In the genomic region with DNA sequence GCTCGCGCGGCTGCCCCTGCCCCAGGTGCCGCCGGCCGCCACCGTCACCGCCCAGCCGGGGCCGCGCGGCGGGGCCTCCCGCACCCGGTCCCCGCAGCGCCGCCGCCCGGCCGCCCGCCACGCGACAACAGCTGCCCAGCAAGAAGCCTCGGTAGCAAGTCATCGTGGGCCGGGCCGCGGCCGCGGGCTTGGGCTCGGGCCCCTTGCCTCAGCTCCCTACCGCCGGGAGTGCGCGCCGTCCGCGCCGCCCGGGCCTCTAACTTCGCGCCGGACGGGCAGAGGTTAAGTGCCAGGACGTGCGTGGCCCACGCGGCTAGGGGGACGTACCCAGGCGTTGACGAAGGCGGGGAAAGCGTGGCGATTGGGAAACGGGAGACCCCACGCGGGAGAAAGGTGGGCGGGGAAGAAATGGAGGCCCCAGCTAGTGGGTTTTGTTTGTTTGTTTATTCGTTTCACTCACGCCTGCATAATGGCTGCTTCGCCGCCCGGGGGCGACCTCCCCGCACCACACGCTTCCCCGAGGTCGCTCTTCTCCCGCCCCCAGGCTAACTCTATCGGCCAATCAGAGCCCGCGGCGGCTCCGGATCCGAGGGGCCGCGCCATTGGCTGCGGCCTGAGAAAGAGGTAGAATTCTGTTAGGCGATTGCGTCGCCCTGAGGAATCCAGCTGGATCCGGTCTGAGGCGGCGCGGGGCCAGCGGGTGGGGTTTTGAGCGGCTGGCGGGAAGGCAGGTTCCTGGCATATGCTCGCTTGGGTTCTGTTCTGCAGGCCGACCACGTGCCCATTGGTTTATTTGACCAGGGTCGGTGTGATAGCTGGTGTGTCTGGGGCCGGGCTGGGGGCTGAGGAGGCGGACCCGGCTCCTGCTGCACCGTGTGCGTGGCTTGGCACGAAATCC, we compare ENCODE assay signal across 1 cellular context.
TF ChIP-seq lines count a peak whose summit lies in the region.

A gene with protein sequence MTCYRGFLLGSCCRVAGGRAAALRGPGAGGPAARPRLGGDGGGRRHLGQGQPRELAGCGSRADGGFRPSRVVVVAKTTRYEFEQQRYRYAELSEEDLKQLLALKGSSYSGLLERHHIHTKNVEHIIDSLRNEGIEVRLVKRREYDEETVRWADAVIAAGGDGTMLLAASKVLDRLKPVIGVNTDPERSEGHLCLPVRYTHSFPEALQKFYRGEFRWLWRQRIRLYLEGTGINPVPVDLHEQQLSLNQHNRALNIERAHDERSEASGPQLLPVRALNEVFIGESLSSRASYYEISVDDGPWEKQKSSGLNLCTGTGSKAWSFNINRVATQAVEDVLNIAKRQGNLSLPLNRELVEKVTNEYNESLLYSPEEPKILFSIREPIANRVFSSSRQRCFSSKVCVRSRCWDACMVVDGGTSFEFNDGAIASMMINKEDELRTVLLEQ (minus strand): TSS at position 290 of the 898 bp plus-strand sequence. CDS start 127 bp downstream, at position 163.

TF ChIP-seq in HepG2, 621 proteins besides CTCF, POLR2A, EP300 and RAD21 (continued from another document and continues in another):
- TF ChIP-seq, protein P1, sequence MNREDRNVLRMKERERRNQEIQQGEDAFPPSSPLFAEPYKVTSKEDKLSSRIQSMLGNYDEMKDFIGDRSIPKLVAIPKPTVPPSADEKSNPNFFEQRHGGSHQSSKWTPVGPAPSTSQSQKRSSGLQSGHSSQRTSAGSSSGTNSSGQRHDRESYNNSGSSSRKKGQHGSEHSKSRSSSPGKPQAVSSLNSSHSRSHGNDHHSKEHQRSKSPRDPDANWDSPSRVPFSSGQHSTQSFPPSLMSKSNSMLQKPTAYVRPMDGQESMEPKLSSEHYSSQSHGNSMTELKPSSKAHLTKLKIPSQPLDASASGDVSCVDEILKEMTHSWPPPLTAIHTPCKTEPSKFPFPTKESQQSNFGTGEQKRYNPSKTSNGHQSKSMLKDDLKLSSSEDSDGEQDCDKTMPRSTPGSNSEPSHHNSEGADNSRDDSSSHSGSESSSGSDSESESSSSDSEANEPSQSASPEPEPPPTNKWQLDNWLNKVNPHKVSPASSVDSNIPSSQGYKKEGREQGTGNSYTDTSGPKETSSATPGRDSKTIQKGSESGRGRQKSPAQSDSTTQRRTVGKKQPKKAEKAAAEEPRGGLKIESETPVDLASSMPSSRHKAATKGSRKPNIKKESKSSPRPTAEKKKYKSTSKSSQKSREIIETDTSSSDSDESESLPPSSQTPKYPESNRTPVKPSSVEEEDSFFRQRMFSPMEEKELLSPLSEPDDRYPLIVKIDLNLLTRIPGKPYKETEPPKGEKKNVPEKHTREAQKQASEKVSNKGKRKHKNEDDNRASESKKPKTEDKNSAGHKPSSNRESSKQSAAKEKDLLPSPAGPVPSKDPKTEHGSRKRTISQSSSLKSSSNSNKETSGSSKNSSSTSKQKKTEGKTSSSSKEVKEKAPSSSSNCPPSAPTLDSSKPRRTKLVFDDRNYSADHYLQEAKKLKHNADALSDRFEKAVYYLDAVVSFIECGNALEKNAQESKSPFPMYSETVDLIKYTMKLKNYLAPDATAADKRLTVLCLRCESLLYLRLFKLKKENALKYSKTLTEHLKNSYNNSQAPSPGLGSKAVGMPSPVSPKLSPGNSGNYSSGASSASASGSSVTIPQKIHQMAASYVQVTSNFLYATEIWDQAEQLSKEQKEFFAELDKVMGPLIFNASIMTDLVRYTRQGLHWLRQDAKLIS (CRISPR knock-in tag; IDR thresholded peaks at IDR 0.05), result no peak
- TF ChIP-seq, protein P2, sequence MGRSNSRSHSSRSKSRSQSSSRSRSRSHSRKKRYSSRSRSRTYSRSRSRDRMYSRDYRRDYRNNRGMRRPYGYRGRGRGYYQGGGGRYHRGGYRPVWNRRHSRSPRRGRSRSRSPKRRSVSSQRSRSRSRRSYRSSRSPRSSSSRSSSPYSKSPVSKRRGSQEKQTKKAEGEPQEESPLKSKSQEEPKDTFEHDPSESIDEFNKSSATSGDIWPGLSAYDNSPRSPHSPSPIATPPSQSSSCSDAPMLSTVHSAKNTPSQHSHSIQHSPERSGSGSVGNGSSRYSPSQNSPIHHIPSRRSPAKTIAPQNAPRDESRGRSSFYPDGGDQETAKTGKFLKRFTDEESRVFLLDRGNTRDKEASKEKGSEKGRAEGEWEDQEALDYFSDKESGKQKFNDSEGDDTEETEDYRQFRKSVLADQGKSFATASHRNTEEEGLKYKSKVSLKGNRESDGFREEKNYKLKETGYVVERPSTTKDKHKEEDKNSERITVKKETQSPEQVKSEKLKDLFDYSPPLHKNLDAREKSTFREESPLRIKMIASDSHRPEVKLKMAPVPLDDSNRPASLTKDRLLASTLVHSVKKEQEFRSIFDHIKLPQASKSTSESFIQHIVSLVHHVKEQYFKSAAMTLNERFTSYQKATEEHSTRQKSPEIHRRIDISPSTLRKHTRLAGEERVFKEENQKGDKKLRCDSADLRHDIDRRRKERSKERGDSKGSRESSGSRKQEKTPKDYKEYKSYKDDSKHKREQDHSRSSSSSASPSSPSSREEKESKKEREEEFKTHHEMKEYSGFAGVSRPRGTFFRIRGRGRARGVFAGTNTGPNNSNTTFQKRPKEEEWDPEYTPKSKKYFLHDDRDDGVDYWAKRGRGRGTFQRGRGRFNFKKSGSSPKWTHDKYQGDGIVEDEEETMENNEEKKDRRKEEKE (IDR thresholded peaks at IDR 0.05), result no peak
- no peak for TF ChIP-seq EHMT2 (IDR thresholded peaks at IDR 0.05; ENCODE audit: borderline replicate concordance, low read depth, low read length)
- TF ChIP-seq, protein P3, sequence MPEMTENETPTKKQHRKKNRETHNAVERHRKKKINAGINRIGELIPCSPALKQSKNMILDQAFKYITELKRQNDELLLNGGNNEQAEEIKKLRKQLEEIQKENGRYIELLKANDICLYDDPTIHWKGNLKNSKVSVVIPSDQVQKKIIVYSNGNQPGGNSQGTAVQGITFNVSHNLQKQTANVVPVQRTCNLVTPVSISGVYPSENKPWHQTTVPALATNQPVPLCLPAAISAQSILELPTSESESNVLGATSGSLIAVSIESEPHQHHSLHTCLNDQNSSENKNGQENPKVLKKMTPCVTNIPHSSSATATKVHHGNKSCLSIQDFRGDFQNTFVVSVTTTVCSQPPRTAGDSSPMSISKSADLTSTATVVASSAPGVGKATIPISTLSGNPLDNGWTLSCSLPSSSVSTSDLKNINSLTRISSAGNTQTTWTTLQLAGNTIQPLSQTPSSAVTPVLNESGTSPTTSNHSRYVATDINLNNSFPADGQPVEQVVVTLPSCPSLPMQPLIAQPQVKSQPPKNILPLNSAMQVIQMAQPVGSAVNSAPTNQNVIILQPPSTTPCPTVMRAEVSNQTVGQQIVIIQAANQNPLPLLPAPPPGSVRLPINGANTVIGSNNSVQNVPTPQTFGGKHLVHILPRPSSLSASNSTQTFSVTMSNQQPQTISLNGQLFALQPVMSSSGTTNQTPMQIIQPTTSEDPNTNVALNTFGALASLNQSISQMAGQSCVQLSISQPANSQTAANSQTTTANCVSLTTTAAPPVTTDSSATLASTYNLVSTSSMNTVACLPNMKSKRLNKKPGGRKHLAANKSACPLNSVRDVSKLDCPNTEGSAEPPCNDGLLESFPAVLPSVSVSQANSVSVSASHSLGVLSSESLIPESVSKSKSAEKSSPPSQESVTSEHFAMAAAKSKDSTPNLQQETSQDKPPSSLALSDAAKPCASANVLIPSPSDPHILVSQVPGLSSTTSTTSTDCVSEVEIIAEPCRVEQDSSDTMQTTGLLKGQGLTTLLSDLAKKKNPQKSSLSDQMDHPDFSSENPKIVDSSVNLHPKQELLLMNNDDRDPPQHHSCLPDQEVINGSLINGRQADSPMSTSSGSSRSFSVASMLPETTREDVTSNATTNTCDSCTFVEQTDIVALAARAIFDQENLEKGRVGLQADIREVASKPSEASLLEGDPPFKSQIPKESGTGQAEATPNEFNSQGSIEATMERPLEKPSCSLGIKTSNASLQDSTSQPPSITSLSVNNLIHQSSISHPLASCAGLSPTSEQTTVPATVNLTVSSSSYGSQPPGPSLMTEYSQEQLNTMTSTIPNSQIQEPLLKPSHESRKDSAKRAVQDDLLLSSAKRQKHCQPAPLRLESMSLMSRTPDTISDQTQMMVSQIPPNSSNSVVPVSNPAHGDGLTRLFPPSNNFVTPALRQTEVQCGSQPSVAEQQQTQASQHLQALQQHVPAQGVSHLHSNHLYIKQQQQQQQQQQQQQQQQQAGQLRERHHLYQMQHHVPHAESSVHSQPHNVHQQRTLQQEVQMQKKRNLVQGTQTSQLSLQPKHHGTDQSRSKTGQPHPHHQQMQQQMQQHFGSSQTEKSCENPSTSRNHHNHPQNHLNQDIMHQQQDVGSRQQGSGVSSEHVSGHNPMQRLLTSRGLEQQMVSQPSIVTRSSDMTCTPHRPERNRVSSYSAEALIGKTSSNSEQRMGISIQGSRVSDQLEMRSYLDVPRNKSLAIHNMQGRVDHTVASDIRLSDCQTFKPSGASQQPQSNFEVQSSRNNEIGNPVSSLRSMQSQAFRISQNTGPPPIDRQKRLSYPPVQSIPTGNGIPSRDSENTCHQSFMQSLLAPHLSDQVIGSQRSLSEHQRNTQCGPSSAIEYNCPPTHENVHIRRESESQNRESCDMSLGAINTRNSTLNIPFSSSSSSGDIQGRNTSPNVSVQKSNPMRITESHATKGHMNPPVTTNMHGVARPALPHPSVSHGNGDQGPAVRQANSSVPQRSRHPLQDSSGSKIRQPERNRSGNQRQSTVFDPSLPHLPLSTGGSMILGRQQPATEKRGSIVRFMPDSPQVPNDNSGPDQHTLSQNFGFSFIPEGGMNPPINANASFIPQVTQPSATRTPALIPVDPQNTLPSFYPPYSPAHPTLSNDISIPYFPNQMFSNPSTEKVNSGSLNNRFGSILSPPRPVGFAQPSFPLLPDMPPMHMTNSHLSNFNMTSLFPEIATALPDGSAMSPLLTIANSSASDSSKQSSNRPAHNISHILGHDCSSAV (CRISPR knock-in tag; IDR thresholded peaks at IDR 0.05; ENCODE audit: borderline replicate concordance), result no peak
- TF ChIP-seq, protein P4, sequence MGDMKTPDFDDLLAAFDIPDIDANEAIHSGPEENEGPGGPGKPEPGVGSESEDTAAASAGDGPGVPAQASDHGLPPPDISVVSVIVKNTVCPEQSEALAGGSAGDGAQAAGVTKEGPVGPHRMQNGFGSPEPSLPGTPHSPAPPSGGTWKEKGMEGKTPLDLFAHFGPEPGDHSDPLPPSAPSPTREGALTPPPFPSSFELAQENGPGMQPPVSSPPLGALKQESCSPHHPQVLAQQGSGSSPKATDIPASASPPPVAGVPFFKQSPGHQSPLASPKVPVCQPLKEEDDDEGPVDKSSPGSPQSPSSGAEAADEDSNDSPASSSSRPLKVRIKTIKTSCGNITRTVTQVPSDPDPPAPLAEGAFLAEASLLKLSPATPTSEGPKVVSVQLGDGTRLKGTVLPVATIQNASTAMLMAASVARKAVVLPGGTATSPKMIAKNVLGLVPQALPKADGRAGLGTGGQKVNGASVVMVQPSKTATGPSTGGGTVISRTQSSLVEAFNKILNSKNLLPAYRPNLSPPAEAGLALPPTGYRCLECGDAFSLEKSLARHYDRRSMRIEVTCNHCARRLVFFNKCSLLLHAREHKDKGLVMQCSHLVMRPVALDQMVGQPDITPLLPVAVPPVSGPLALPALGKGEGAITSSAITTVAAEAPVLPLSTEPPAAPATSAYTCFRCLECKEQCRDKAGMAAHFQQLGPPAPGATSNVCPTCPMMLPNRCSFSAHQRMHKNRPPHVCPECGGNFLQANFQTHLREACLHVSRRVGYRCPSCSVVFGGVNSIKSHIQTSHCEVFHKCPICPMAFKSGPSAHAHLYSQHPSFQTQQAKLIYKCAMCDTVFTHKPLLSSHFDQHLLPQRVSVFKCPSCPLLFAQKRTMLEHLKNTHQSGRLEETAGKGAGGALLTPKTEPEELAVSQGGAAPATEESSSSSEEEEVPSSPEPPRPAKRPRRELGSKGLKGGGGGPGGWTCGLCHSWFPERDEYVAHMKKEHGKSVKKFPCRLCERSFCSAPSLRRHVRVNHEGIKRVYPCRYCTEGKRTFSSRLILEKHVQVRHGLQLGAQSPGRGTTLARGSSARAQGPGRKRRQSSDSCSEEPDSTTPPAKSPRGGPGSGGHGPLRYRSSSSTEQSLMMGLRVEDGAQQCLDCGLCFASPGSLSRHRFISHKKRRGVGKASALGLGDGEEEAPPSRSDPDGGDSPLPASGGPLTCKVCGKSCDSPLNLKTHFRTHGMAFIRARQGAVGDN (CRISPR knock-in tag; IDR thresholded peaks at IDR 0.05), result peak; percentile 96
- TF ChIP-seq ZNF230 (CRISPR knock-in tag; IDR thresholded peaks at IDR 0.05), result peak; percentile 92; the same call in 1 of the 2 replicates
- peak; percentile 84 for TF ChIP-seq ZSCAN31 (CRISPR knock-in tag; IDR thresholded peaks at IDR 0.05; ENCODE audit: low read depth)
- TF ChIP-seq ZNF572 (CRISPR knock-in tag; IDR thresholded peaks at IDR 0.05), result 0 out of 2 replicates have a peak, but pooled peaks have one; percentile 66
- TF ChIP-seq ZNF749 (CRISPR knock-in tag; IDR thresholded peaks at IDR 0.05; ENCODE audit: borderline replicate concordance), result peak; percentile 70; the same call in 1 of the 2 replicates
- peak; percentile 69; the same call in 1 of the 2 replicates for TF ChIP-seq TMF1 (CRISPR knock-in tag; IDR thresholded peaks at IDR 0.05; ENCODE audit: low read depth)
- 0 out of 2 replicates have a peak, but pooled peaks have one; percentile 30 for TF ChIP-seq ZNF768 (CRISPR knock-in tag; IDR thresholded peaks at IDR 0.05)
- no peak for TF ChIP-seq ZNF383 (CRISPR knock-in tag; IDR thresholded peaks at IDR 0.05; ENCODE audit: borderline replicate concordance)
- no peak for TF ChIP-seq ZNF724P (CRISPR knock-in tag; IDR thresholded peaks at IDR 0.05; ENCODE audit: borderline replicate concordance)
- no peak for TF ChIP-seq JUN (CRISPR knock-in tag; IDR thresholded peaks at IDR 0.05)
- TF ChIP-seq ZNF550 (CRISPR knock-in tag; IDR thresholded peaks at IDR 0.05; ENCODE audit: borderline replicate concordance), result no peak
- TF ChIP-seq, protein P5, sequence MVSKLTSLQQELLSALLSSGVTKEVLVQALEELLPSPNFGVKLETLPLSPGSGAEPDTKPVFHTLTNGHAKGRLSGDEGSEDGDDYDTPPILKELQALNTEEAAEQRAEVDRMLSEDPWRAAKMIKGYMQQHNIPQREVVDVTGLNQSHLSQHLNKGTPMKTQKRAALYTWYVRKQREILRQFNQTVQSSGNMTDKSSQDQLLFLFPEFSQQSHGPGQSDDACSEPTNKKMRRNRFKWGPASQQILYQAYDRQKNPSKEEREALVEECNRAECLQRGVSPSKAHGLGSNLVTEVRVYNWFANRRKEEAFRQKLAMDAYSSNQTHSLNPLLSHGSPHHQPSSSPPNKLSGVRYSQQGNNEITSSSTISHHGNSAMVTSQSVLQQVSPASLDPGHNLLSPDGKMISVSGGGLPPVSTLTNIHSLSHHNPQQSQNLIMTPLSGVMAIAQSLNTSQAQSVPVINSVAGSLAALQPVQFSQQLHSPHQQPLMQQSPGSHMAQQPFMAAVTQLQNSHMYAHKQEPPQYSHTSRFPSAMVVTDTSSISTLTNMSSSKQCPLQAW (CRISPR knock-in tag; IDR thresholded peaks at IDR 0.05), result peak; percentile 83
- TF ChIP-seq, protein P6, sequence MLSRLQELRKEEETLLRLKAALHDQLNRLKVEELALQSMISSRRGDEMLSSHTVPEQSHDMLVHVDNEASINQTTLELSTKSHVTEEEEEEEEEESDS (CRISPR knock-in tag; IDR thresholded peaks at IDR 0.05; ENCODE audit: borderline replicate concordance), result no peak
